ENCODE assay signal across 8 cellular contexts in genomic region chr5:134132372-134133212, GRCh38. TPM values are rescaled to one million over a fixed set of nuclear protein-coding genes. Genes with fewer than 3 reads are reported as not detected.
DNase-seq lines count a peak whose midpoint lies in the region; ATAC-seq and TF ChIP-seq lines count a peak whose summit lies in the region.

No MANE protein-coding gene starts in this region.

- no peak overlapping the region for H3K27ac Mint-ChIP-seq in glutamatergic neuron (ENCODE audit: unreplicated experiment)

- no peak overlapping the region for H3K4me3 Mint-ChIP-seq in glutamatergic neuron (ENCODE audit: unreplicated experiment)

- peaks cover 4% of the 10 kb centered on the region for H3K27me3 Mint-ChIP-seq in glutamatergic neuron (ENCODE audit: unreplicated experiment)

- TF ChIP-seq CTCF in GM12873 (IDR thresholded peaks at IDR 0.05; ENCODE audit: insufficient read depth, low read depth, low read length, missing control alignments) (peak; percentile 68), glutamatergic neuron (IDR thresholded peaks at IDR 0.05; ENCODE audit: partially characterized antibody, unreplicated experiment) (no peak)

- peak; percentile 63 for ATAC-seq in HG02642 (IDR thresholded peaks at IDR 0.05; ENCODE audit: poor library complexity, unreplicated experiment)
- peak; percentile 72 for ATAC-seq in stimulated activated naive CD8-positive, alpha-beta T cell treated with anti-CD3 and anti-CD28 coated beads, Interleukin-15, Interleukin-2, amounts not matched to agents 100 U/mL and 50 U/mL, for 24 hours
- ATAC-seq in HG03135 (IDR thresholded peaks at IDR 0.05; ENCODE audit: unreplicated experiment): no peak

- DNase-seq in activated CD4-positive, alpha-beta T cell treated with anti-CD3 and anti-CD28 coated beads for 4 hours: peak; percentile 66 to 68
- DNase-seq in glutamatergic neuron (peak; percentile 8), midbrain (lab: John Stamatoyannopoulos, UW) (no peak), NCI-H187 treated with DMSO at 0.1 percent for 48 hours (lab: John Stamatoyannopoulos, UW) (no peak)
- peak; percentile 82 for DNase-seq in stimulated activated naive CD8-positive, alpha-beta T cell treated with anti-CD3 and anti-CD28 coated beads, Interleukin-15, Interleukin-2, amounts not matched to agents 100 U/mL and 50 U/mL, for 24 hours

- peaks cover 3% of the 10 kb centered on the region for H3K9me3 Mint-ChIP-seq in glutamatergic neuron (ENCODE audit: unreplicated experiment)

- H3K36me3 Mint-ChIP-seq in glutamatergic neuron (ENCODE audit: unreplicated experiment): peaks cover 9% of the 10 kb centered on the region

- H3K4me1 Mint-ChIP-seq in glutamatergic neuron (ENCODE audit: low read depth, unreplicated experiment): peaks cover 3% of the 10 kb centered on the region

RNA-seq across cellular contexts. Expression of gene TCF7, which starts 18.1 kb away (rescaled TPM):
- 5.8 TPM for total RNA-seq in glutamatergic neuron (ENCODE audit: unreplicated experiment)

RNA-seq across cellular contexts. Expression of gene SKP1, which starts 44.2 kb away (rescaled TPM):
- total RNA-seq in glutamatergic neuron (ENCODE audit: unreplicated experiment): 345 TPM

Comparison
In these comparisons a context has a peak if more than half of its experiments do, and no peak if none do; other contexts are left out.
1. DNase-seq: peak in activated CD4-positive, alpha-beta T cell treated with anti-CD3 and anti-CD28 coated beads for 4 hours (2 of 2), glutamatergic neuron (single experiment) and stimulated activated naive CD8-positive, alpha-beta T cell treated with anti-CD3 and anti-CD28 coated beads, Interleukin-15, Interleukin-2, amounts not matched to agents 100 U/mL and 50 U/mL, for 24 hours (single experiment); none in midbrain (single experiment) and NCI-H187 treated with DMSO at 0.1 percent for 48 hours (single experiment).